7 cellular contexts compared by ENCODE assay signal in the genomic region with DNA sequence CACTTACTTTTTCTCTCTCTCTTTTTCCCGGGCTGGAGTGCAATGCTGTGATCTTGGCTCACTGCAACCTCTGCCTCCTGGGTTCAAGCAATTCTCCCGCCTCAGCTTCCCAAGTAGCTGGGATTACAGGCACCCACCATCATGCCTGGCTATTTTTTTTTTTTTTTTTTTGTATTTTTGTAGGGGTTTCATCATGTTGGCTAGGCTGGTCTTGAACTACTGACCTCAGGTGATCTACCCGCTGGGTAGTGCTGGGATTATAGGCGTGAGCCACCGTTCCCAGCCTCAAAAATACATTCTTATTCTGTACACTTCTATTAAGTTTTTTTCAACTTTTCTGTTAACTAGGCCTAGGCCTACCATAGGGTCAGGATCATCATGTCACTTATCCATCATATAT. TPM values are rescaled to one million over a fixed set of nuclear protein-coding genes. Genes with fewer than 3 reads are reported as not detected.
A peak's percentile ranks its signal among the peaks of the same experiment; 100 is the strongest.
DNase-seq lines count a peak whose midpoint lies in the region; ATAC-seq and TF ChIP-seq lines count a peak whose summit lies in the region.
"Not testable (repeated sequence)": the region's sequence is repeated elsewhere in the genome, so short reads cannot be mapped to it uniquely, and the experiment has no call there.
"Had no signal": no experiment of that assay in that cellular context is flagged by ENCODE, and none has a peak within 500 bp of the region (broad histone marks: within the 10 kb centered on the region; RNA-seq: fewer than 3 reads in every experiment).

No MANE protein-coding gene starts in this region.

- TF ChIP-seq CTCF in nephron progenitor cell (IDR thresholded peaks at IDR 0.05): not testable (repeated sequence)

- H3K4me1 Mint-ChIP-seq in activated T-cell treated with anti-CD3 and anti-CD28 coated beads, Interleukin-2, amount 50 U/mL, for 24 hours (ENCODE audit: low read depth): peaks cover 19% of the 10 kb centered on the region
- H3K4me1 Mint-ChIP-seq in activated naive CD8-positive, alpha-beta T cell (ENCODE audit: low read depth): peaks cover 20% of the 10 kb centered on the region
- H3K4me1 Mint-ChIP-seq in central memory CD8-positive, alpha-beta T cell: peaks cover 12% of the 10 kb centered on the region
- H3K4me1 Mint-ChIP-seq in nephron progenitor cell: peaks cover 17% of the 10 kb centered on the region
- peaks cover 5 to 13% of the 10 kb centered on the region in 2 donors for H3K4me1 Mint-ChIP-seq in stimulated activated naive B cell treated with anti-CD40 and anti-IgM and Interleukin-4, amounts not matched to agents 10 μg/mL and 1 μg/mL and 100 μg/mL, for 72 hours

- not testable (repeated sequence) for H3K27me3 Mint-ChIP-seq in activated T-cell treated with anti-CD3 and anti-CD28 coated beads, Interleukin-2, amount 50 U/mL, for 24 hours; activated naive CD8-positive, alpha-beta T cell; central memory CD8-positive, alpha-beta T cell; nephron progenitor cell (ENCODE audit: low read depth, poor library complexity); stimulated activated naive B cell treated with anti-CD40 and anti-IgM and Interleukin-4, amounts not matched to agents 10 μg/mL and 1 μg/mL and 100 μg/mL, for 72 hours

- not testable (repeated sequence) for H3K4me3 Mint-ChIP-seq in activated T-cell treated with anti-CD3 and anti-CD28 coated beads, Interleukin-2, amount 50 U/mL, for 24 hours; activated naive CD8-positive, alpha-beta T cell; central memory CD8-positive, alpha-beta T cell; nephron progenitor cell; stimulated activated naive B cell treated with anti-CD40 and anti-IgM and Interleukin-4, amounts not matched to agents 10 μg/mL and 1 μg/mL and 100 μg/mL, for 72 hours

- peaks cover 53% of the 10 kb centered on the region for H3K36me3 Mint-ChIP-seq in activated T-cell treated with anti-CD3 and anti-CD28 coated beads, Interleukin-2, amount 50 U/mL, for 24 hours (ENCODE audit: low read depth)
- H3K36me3 Mint-ChIP-seq in activated naive CD8-positive, alpha-beta T cell: peaks cover 12% of the 10 kb centered on the region
- H3K36me3 Mint-ChIP-seq in central memory CD8-positive, alpha-beta T cell (ENCODE audit: insufficient read depth): peaks cover 47% of the 10 kb centered on the region
- H3K36me3 Mint-ChIP-seq in nephron progenitor cell (ENCODE audit: low read depth): peaks cover 48% of the 10 kb centered on the region
- peaks cover 17 to 38% of the 10 kb centered on the region in 2 donors for H3K36me3 Mint-ChIP-seq in stimulated activated naive B cell treated with anti-CD40 and anti-IgM and Interleukin-4, amounts not matched to agents 10 μg/mL and 1 μg/mL and 100 μg/mL, for 72 hours

- not testable (repeated sequence) for ATAC-seq in central memory CD8-positive, alpha-beta T cell (replicated peaks; ENCODE audit: extremely low read depth, poor library complexity, severe bottlenecking); stimulated activated naive B cell treated with anti-CD40 and anti-IgM and Interleukin-4, amounts not matched to agents 10 μg/mL and 1 μg/mL and 100 μg/mL, for 72 hours (replicated peaks)

- DNase-seq in activated T-cell treated with anti-CD3 and anti-CD28 coated beads, Interleukin-2, amount 50 U/mL, for 24 hours: peak; percentile 29
- peak in 1 of 2 donors; percentile 0 for DNase-seq in central memory CD8-positive, alpha-beta T cell (ENCODE audit: low spot score in 2 of 2)
- DNase-seq in nephron progenitor cell; stimulated activated naive B cell treated with anti-CD40 and anti-IgM and Interleukin-4, amounts not matched to agents 10 μg/mL and 1 μg/mL and 100 μg/mL, for 72 hours: not testable (repeated sequence)

- peak overlapping the region; percentile 47 for H3K27ac Mint-ChIP-seq in activated T-cell treated with anti-CD3 and anti-CD28 coated beads, Interleukin-2, amount 50 U/mL, for 24 hours
- H3K27ac Mint-ChIP-seq in activated naive CD8-positive, alpha-beta T cell: peak overlapping the region; percentile 75
- peak overlapping the region; percentile 67 for H3K27ac Mint-ChIP-seq in central memory CD8-positive, alpha-beta T cell (ENCODE audit: low read depth)
- peak overlapping the region; percentile 83 for H3K27ac Mint-ChIP-seq in nephron progenitor cell
- H3K27ac Mint-ChIP-seq in stimulated activated naive B cell treated with anti-CD40 and anti-IgM and Interleukin-4, amounts not matched to agents 10 μg/mL and 1 μg/mL and 100 μg/mL, for 72 hours: peak overlapping the region; percentile 89

- not testable (repeated sequence) for H3K9me3 Mint-ChIP-seq in activated T-cell treated with anti-CD3 and anti-CD28 coated beads, Interleukin-2, amount 50 U/mL, for 24 hours; activated naive CD8-positive, alpha-beta T cell (ENCODE audit: low read depth); central memory CD8-positive, alpha-beta T cell; nephron progenitor cell; stimulated activated naive B cell treated with anti-CD40 and anti-IgM and Interleukin-4, amounts not matched to agents 10 μg/mL and 1 μg/mL and 100 μg/mL, for 72 hours

TF ChIP-seq in PFSK-1, 5 proteins besides CTCF, POLR2A, EP300 and RAD21:
- TF ChIP-seq POLR2AphosphoS5 (IDR thresholded peaks at IDR 0.05; ENCODE audit: low read depth, low read length): peak; percentile 68
TF ChIP-seq in PFSK-1: peak in this region for 1; not testable (repeated sequence) for 4.

RNA-seq across cellular contexts. Expression of a gene that starts 5.5 kb away (rescaled TPM):
- 27.5 TPM for polyA plus RNA-seq in PFSK-1 (2012; ENCODE audit: insufficient read length, low read depth)
- polyA plus RNA-seq: CD8-positive, alpha-beta memory T cell had no signal

RNA-seq across cellular contexts. Expression of a gene that starts 26.3 kb away (rescaled TPM):
- 2,338 TPM for polyA plus RNA-seq in PFSK-1 (2012; ENCODE audit: insufficient read length, low read depth)
